In the genomic region with DNA sequence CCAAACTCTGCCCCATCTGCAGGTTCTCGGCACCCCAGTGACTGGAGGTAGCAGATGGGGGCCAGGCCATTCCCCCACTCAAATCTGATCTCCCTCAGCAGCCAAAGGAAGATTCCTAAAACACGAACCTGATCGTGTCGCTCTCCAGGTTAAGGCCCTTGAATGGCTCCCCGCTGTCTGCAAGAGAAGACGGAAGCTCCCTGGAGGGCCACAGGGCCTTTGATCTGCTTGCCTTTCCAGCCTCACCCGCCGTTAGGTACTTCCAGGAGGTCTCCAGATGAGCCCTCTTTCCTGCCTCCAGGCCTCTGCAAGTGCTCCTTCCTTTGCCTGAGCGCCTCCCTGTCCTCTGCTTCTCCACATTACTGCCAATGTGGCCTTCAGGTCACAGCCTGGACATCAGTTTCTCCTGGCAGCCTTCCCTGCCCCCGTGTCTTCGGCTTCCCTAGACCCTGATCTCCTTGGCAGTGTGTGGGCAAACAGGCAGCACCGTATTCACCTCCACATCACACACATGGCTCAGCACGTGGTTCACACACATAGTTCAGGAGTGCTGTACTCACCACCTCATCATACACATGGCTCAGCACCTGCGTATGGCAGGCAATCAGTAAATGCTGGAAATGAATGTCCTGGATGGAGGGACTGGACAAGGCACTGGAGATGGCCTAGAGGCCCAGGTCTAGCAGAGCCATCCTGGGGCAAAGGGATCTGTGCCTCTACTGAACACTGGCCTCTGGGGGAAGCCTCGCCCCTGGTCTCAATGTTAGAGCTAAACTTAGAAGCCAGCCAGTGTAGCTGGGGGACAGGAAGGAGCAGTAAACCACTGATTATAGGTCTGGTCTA, we compare ENCODE assay signal across 11 cellular contexts. TPM values are rescaled to one million over a fixed set of nuclear protein-coding genes. Genes with fewer than 3 reads are reported as not detected.
DNase-seq lines count a peak whose midpoint lies in the region; ATAC-seq and TF ChIP-seq lines count a peak whose summit lies in the region.
"Had no signal": no experiment of that assay in that cellular context is flagged by ENCODE, and none has a peak within 500 bp of the region (broad histone marks: within the 10 kb centered on the region; RNA-seq: fewer than 3 reads in every experiment).

No MANE protein-coding gene starts in this region.

- H3K27ac Mint-ChIP-seq in chondrocyte (ENCODE audit: unreplicated experiment), result peak overlapping the region; percentile 97
- peak overlapping the region; percentile 61 for H3K27ac Mint-ChIP-seq in type B pancreatic cell
- no peak overlapping the region for H3K27ac Mint-ChIP-seq in activated CD4-positive, alpha-beta memory T cell treated with anti-CD3 and anti-CD28 coated beads for 36 hours
- H3K27ac Mint-ChIP-seq: memory B cell had no signal

- TF ChIP-seq CTCF in SK-N-SH (IDR thresholded peaks at IDR 0.05) (no peak), chondrocyte (IDR thresholded peaks at IDR 0.05) (no peak), type B pancreatic cell (conservative IDR thresholded peaks at IDR 0.05) (no peak)

- H3K4me1 ChIP-seq in SK-N-SH (ENCODE audit: control insufficient read depth in 1 of 2, insufficient read depth in 2 of 2, low read depth in 1 of 2, low read length in 1 of 2) (peaks cover 38 to 67% of the 10 kb centered on the region in 2 experiments), mesodermal cell (ENCODE audit: control insufficient read depth, insufficient read depth, low read length, poor library complexity, severe bottlenecking) (peaks cover 80% of the 10 kb centered on the region)

- ATAC-seq in SK-N-SH treated with all-trans-retinoic acid at 6 μM for 48 hours (no peak), HG02610 (IDR thresholded peaks at IDR 0.05; ENCODE audit: unreplicated experiment) (no peak)

- H3K9me2 ChIP-seq in SK-N-SH, result no peaks in the 10 kb centered on the region

- no peaks in the 10 kb centered on the region for H3K27me3 ChIP-seq in SK-N-SH (ENCODE audit: insufficient read depth)

- peaks cover 14 to 16% of the 10 kb centered on the region in 2 experiments for H3K36me3 ChIP-seq in SK-N-SH (replicated peaks in 1 of 2; ENCODE audit: control insufficient read depth in 1 of 2, insufficient read depth in 2 of 2, low read length in 1 of 2)
- peaks cover 27% of the 10 kb centered on the region for H3K36me3 ChIP-seq in mesodermal cell (ENCODE audit: control insufficient read depth, insufficient read depth, low read length)

- peaks cover 35% of the 10 kb centered on the region for H3K79me2 ChIP-seq in SK-N-SH (ENCODE audit: insufficient read depth)

- no peak overlapping the region for H2AFZ ChIP-seq in SK-N-SH (ENCODE audit: low read depth)

- DNase-seq in SK-N-SH (no peak), chondrocyte (ENCODE audit: low spot score) (no peak), type B pancreatic cell (ENCODE audit: extremely low spot score, unreplicated experiment) (no peak), head of caudate nucleus (no peak)
- DNase-seq in activated CD4-positive, alpha-beta memory T cell treated with anti-CD3 and anti-CD28 coated beads for 36 hours, result no peak
- DNase-seq: activated T-cell treated with anti-CD3 and anti-CD28 coated beads for 4 hours, T-helper 1 cell had no signal

- H3K4me3 ChIP-seq in SK-N-SH (ENCODE audit: low read depth in 2 of 2, low read length in 1 of 2) (no peak overlapping the region), mesodermal cell (ENCODE audit: extremely low read depth, insufficient read depth, low read length, poor library complexity, severe bottlenecking) (no peak overlapping the region)

- H3F3A ChIP-seq in SK-N-SH (replicated peaks; ENCODE audit: insufficient read depth), result peaks cover 57% of the 10 kb centered on the region

- TF ChIP-seq RAD21 in SK-N-SH (IDR thresholded peaks at IDR 0.05; ENCODE audit: low read length), result no peak

- POLR2A ChIA-PET in SK-N-SH (lab: Yijun Ruan, JAX), result interaction anchor here (0.7 kb wide), 1 partner anchor 120 kb away, joined by 3 read pairs; no protein-coding TSS in a partner anchor
- POLR2A ChIA-PET in activated CD4-positive, alpha-beta memory T cell treated with anti-CD3 and anti-CD28 coated beads for 36 hours (lab: Charles Lee), result no interaction called here

- no peak overlapping the region for H3K4me3 Mint-ChIP-seq in chondrocyte (ENCODE audit: unreplicated experiment)
- H3K4me3 Mint-ChIP-seq in type B pancreatic cell, result peak overlapping the region; percentile 5
- no peak overlapping the region for H3K4me3 Mint-ChIP-seq in activated CD4-positive, alpha-beta memory T cell treated with anti-CD3 and anti-CD28 coated beads for 36 hours
- H3K4me3 Mint-ChIP-seq: memory B cell had no signal

- H3K9me3 Mint-ChIP-seq in chondrocyte (ENCODE audit: low read depth) (no peaks in the 10 kb centered on the region), type B pancreatic cell (no peaks in the 10 kb centered on the region)
- H3K9me3 Mint-ChIP-seq in activated CD4-positive, alpha-beta memory T cell treated with anti-CD3 and anti-CD28 coated beads for 36 hours, result no peaks in the 10 kb centered on the region
- H3K9me3 Mint-ChIP-seq: memory B cell had no signal

- no peaks in the 10 kb centered on the region for H3K9me3 ChIP-seq in SK-N-SH
- no peaks in the 10 kb centered on the region for H3K9me3 ChIP-seq in mesodermal cell (ENCODE audit: control insufficient read depth, low read length)

- TF ChIP-seq EP300 in SK-N-SH (IDR thresholded peaks at IDR 0.05; ENCODE audit: borderline replicate concordance in 1 of 2, low read depth in 1 of 2, low read length in 1 of 2), result no peak

- WGBS in SK-N-SH (ENCODE audit: low lambda C conversion rate), result 86% methylated on average over 15 of the region's 15 CpGs
- WGBS in mesodermal cell (ENCODE audit: insufficient coverage in 2 of 2), 2 experiments, result 63 to 64% methylated on average over 13 to 14 of the region's 15 CpGs

- H3K4me2 ChIP-seq in SK-N-SH, result peak overlapping the region; percentile 53

- no peaks in the 10 kb centered on the region for H3K27me3 Mint-ChIP-seq in chondrocyte (ENCODE audit: low read depth)
- no peaks in the 10 kb centered on the region for H3K27me3 Mint-ChIP-seq in type B pancreatic cell
- peaks cover 26% of the 10 kb centered on the region for H3K27me3 Mint-ChIP-seq in activated CD4-positive, alpha-beta memory T cell treated with anti-CD3 and anti-CD28 coated beads for 36 hours

- H4K20me1 ChIP-seq in SK-N-SH (ENCODE audit: insufficient read depth), result no peaks in the 10 kb centered on the region

- H3K4me1 Mint-ChIP-seq in chondrocyte (ENCODE audit: low read depth) (peaks cover 81% of the 10 kb centered on the region), type B pancreatic cell (ENCODE audit: unreplicated experiment) (peaks cover 72% of the 10 kb centered on the region)
- H3K4me1 Mint-ChIP-seq in activated CD4-positive, alpha-beta memory T cell treated with anti-CD3 and anti-CD28 coated beads for 36 hours (ENCODE audit: low read depth), result peaks cover 37% of the 10 kb centered on the region

- peaks cover 13% of the 10 kb centered on the region for H3K36me3 Mint-ChIP-seq in chondrocyte (ENCODE audit: low read depth)
- peaks cover 13% of the 10 kb centered on the region for H3K36me3 Mint-ChIP-seq in type B pancreatic cell
- H3K36me3 Mint-ChIP-seq in activated CD4-positive, alpha-beta memory T cell treated with anti-CD3 and anti-CD28 coated beads for 36 hours, result no peaks in the 10 kb centered on the region
- H3K36me3 Mint-ChIP-seq: memory B cell had no signal

- H3K27ac ChIP-seq in SK-N-SH (ENCODE audit: low read depth in 2 of 2, low read length in 1 of 2) (peak overlapping the region; percentile 78 to 100), mesodermal cell (ENCODE audit: low read depth, low read length, severe bottlenecking) (peak overlapping the region; percentile 99)

- peak overlapping the region; percentile 41 for H3K9ac ChIP-seq in SK-N-SH

- CTCF ChIA-PET in SK-N-SH (lab: Yijun Ruan, JAX), result interaction anchor here (0.6 to 12.2 kb wide), 13 partner anchors 12 to 236 kb away, joined by 3 to 171 read pairs (median 5); no protein-coding TSS in a partner anchor
- CTCF ChIA-PET in activated CD4-positive, alpha-beta memory T cell treated with anti-CD3 and anti-CD28 coated beads for 36 hours (lab: Charles Lee), result interaction anchor here (1.0 to 1.8 kb wide), 2 partner anchors 119 to 123 kb away, joined by 3 to 6 read pairs; no protein-coding TSS in a partner anchor

- intact Hi-C loops in activated CD4-positive, alpha-beta memory T cell treated with anti-CD3 and anti-CD28 coated beads for 36 hours (cut with micrococcal nuclease), result no loop called here
- intact Hi-C loops in head of caudate nucleus (cut with DNase I), result no loop called here

TF ChIP-seq in SK-N-SH, 30 proteins besides CTCF, POLR2A, EP300 and RAD21:
- TF ChIP-seq CHD2 (IDR thresholded peaks at IDR 0.05; ENCODE audit: low read length, partially characterized antibody), result no peak
- TF ChIP-seq, protein P1, sequence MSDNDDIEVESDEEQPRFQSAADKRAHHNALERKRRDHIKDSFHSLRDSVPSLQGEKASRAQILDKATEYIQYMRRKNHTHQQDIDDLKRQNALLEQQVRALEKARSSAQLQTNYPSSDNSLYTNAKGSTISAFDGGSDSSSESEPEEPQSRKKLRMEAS (IDR thresholded peaks at IDR 0.05; ENCODE audit: low read depth), result 0 out of 2 replicates have a peak, but pooled peaks have one; percentile 28

TF ChIP-seq in SK-N-SH treated with all-trans-retinoic acid at 6 μM for 48 hours, 23 proteins besides CTCF, POLR2A, EP300 and RAD21 (continues in another document):
- no peak for TF ChIP-seq ZFP3 (CRISPR knock-in tag; IDR thresholded peaks at IDR 0.05)
- TF ChIP-seq, protein P2, sequence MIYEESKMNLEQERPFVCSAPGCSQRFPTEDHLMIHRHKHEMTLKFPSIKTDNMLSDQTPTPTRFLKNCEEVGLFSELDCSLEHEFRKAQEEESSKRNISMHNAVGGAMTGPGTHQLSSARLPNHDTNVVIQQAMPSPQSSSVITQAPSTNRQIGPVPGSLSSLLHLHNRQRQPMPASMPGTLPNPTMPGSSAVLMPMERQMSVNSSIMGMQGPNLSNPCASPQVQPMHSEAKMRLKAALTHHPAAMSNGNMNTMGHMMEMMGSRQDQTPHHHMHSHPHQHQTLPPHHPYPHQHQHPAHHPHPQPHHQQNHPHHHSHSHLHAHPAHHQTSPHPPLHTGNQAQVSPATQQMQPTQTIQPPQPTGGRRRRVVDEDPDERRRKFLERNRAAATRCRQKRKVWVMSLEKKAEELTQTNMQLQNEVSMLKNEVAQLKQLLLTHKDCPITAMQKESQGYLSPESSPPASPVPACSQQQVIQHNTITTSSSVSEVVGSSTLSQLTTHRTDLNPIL (CRISPR knock-in tag; IDR thresholded peaks at IDR 0.05; ENCODE audit: low read depth), result no peak

RNA-seq across cellular contexts. Expression of a gene that starts 26.4 kb away (rescaled TPM):
- polyA plus RNA-seq in SK-N-SH (2012; rRNA removed), result 105 and 108 TPM in 2 replicates
- 115 and 118 TPM in 2 replicates for polyA plus RNA-seq in SK-N-SH (2012; cell fraction: cytosol; rRNA removed)
- polyA plus RNA-seq in SK-N-SH (2012; cell fraction: nucleus; rRNA removed), result 37.9 and 51.5 TPM in 2 replicates
- 30.3 to 33.3 TPM (median 33.1 TPM) in 3 replicates for total RNA-seq in chondrocyte
- 38.1 TPM for polyA plus RNA-seq in mesodermal cell (2013, experiment 1 of 2)
- polyA plus RNA-seq in mesodermal cell (2013, experiment 2 of 2), result 36.0 TPM
- total RNA-seq in type B pancreatic cell (ENCODE audit: low replicate concordance), result 35.5 and 46.9 TPM in 2 replicates
- total RNA-seq in activated CD4-positive, alpha-beta memory T cell treated with anti-CD3 and anti-CD28 coated beads for 36 hours, result 10 to 100 TPM; 58.2 to 64.1 TPM
